ENCODE assay signal across 9 cellular contexts in genomic region chr9:33163433-33164137, GRCh38. TPM values are rescaled to one million over a fixed set of nuclear protein-coding genes. Genes with fewer than 3 reads are reported as not detected.
A peak's percentile ranks its signal among the peaks of the same experiment; 100 is the strongest.
DNase-seq lines count a peak whose midpoint lies in the region; ATAC-seq, FAIRE-seq and TF ChIP-seq lines count a peak whose summit lies in the region.
"Had no signal": no experiment of that assay in that cellular context is flagged by ENCODE, and none has a peak within 500 bp of the region (broad histone marks: within the 10 kb centered on the region; RNA-seq: fewer than 3 reads in every experiment).

No MANE protein-coding gene starts in this region.

- H3K9me3 Mint-ChIP-seq in activated CD8-positive, alpha-beta T cell treated with anti-CD3 and anti-CD28 coated beads for 36 hours, result no peaks in the 10 kb centered on the region
- no peaks in the 10 kb centered on the region for H3K9me3 Mint-ChIP-seq in stimulated activated effector memory CD8-positive, alpha-beta T cell treated with anti-CD3 and anti-CD28 coated beads, Interleukin-12 subunit alpha, Interleukin-12 subunit beta, amount 100 ng/mL, for 72 hours

- TF ChIP-seq CTCF in activated CD8-positive, alpha-beta T cell treated with anti-CD3 and anti-CD28 coated beads for 36 hours (IDR thresholded peaks at IDR 0.05), result no peak
- TF ChIP-seq CTCF in keratinocyte (optimal IDR thresholded peaks at IDR 0.05 in 1 of 3, IDR thresholded peaks at IDR 0.05 in 1 of 3, conservative IDR thresholded peaks at IDR 0.05 in 1 of 3; ENCODE audit: extremely low read depth in 1 of 3, insufficient read depth in 2 of 3, low read length in 3 of 3) (no peak), mucosa of descending colon (IDR thresholded peaks at IDR 0.05) (no peak)

- peak; percentile 14 for FAIRE-seq in GM19239 (lab: Jason Lieb, UNC)
- FAIRE-seq in keratinocyte (lab: Jason Lieb, UNC), result no peak
- FAIRE-seq: endometrium had no signal

- H3K9me1 ChIP-seq in keratinocyte (ENCODE audit: control insufficient read depth, extremely low read depth, insufficient read depth, low read length), result peaks cover 2% of the 10 kb centered on the region

- H3K4me1 ChIP-seq in keratinocyte (ENCODE audit: control insufficient read depth, extremely low read depth, insufficient read depth, low read length) (peaks cover 71% of the 10 kb centered on the region), mucosa of descending colon (ENCODE audit: low read depth) (peaks cover 69% of the 10 kb centered on the region)

- peak overlapping the region; percentile 98 for H3K27ac ChIP-seq in keratinocyte (ENCODE audit: control insufficient read depth, insufficient read depth, low read length)

- ATAC-seq in activated CD8-positive, alpha-beta T cell treated with anti-CD3 and anti-CD28 coated beads for 36 hours, result no peak
- ATAC-seq in stimulated activated effector memory CD8-positive, alpha-beta T cell treated with anti-CD3 and anti-CD28 coated beads, Interleukin-12 subunit alpha, Interleukin-12 subunit beta, amount 100 ng/mL, for 72 hours, result no peak
- no peak for ATAC-seq in mucosa of descending colon

- DNase-seq in GM19239 (ENCODE audit: insufficient read length, low spot score) (no peak), keratinocyte (ENCODE audit: low read depth, low spot score) (no peak), mucosa of descending colon (no peak), mucosa of gallbladder (ENCODE audit: low spot score) (no peak), AG08395 (ENCODE audit: low spot score) (no peak), midbrain (lab: John Stamatoyannopoulos, UW) (no peak)
- peak; percentile 30 for DNase-seq in activated CD8-positive, alpha-beta T cell treated with anti-CD3 and anti-CD28 coated beads for 36 hours
- DNase-seq in stimulated activated effector memory CD8-positive, alpha-beta T cell treated with anti-CD3 and anti-CD28 coated beads, Interleukin-12 subunit alpha, Interleukin-12 subunit beta, amount 100 ng/mL, for 72 hours (ENCODE audit: low spot score in 2 of 2), result no peak

- H3K4me1 Mint-ChIP-seq in activated CD8-positive, alpha-beta T cell treated with anti-CD3 and anti-CD28 coated beads for 36 hours (ENCODE audit: low read depth), result peaks cover 71% of the 10 kb centered on the region
- peaks cover 82% of the 10 kb centered on the region for H3K4me1 Mint-ChIP-seq in stimulated activated effector memory CD8-positive, alpha-beta T cell treated with anti-CD3 and anti-CD28 coated beads, Interleukin-12 subunit alpha, Interleukin-12 subunit beta, amount 100 ng/mL, for 72 hours

- H3K9me3 ChIP-seq in keratinocyte (ENCODE audit: control insufficient read depth, low read depth, low read length) (no peaks in the 10 kb centered on the region), mucosa of descending colon (no peaks in the 10 kb centered on the region)

- H3K4me2 ChIP-seq in keratinocyte (ENCODE audit: control insufficient read depth, extremely low read depth, insufficient read depth, low read depth, low read length), result peak overlapping the region; percentile 99

- CTCF ChIA-PET in activated CD8-positive, alpha-beta T cell treated with anti-CD3 and anti-CD28 coated beads for 36 hours (lab: Charles Lee), result no interaction called here

- no peaks in the 10 kb centered on the region for H3K27me3 ChIP-seq in keratinocyte (ENCODE audit: control insufficient read depth, extremely low read depth, insufficient read depth, low read length)

- H4K20me1 ChIP-seq in keratinocyte (ENCODE audit: control insufficient read depth, extremely low read depth, insufficient read depth, low read length), result no peaks in the 10 kb centered on the region

- intact Hi-C loops in activated CD8-positive, alpha-beta T cell treated with anti-CD3 and anti-CD28 coated beads for 36 hours (cut with micrococcal nuclease), result loop anchor here (10.0 kb wide), 1 partner anchor 49 kb away; no protein-coding TSS in a partner anchor
- intact Hi-C loops in mucosa of descending colon (cut with DNase I, micrococcal nuclease), result no loop called here

- no peak overlapping the region for H2AFZ ChIP-seq in keratinocyte (ENCODE audit: control insufficient read depth, low read length)

- H3K4me3 Mint-ChIP-seq in activated CD8-positive, alpha-beta T cell treated with anti-CD3 and anti-CD28 coated beads for 36 hours, result peak overlapping the region; percentile 94
- peak overlapping the region; percentile 97 for H3K4me3 Mint-ChIP-seq in stimulated activated effector memory CD8-positive, alpha-beta T cell treated with anti-CD3 and anti-CD28 coated beads, Interleukin-12 subunit alpha, Interleukin-12 subunit beta, amount 100 ng/mL, for 72 hours

- H3K36me3 ChIP-seq in keratinocyte (ENCODE audit: control insufficient read depth in 2 of 2, extremely low read depth in 1 of 2, insufficient read depth in 2 of 2, low read length in 2 of 2) (no peaks in the 10 kb centered on the region), mucosa of descending colon (ENCODE audit: low read depth) (no peaks in the 10 kb centered on the region)

- no peaks in the 10 kb centered on the region for H3K27me3 Mint-ChIP-seq in activated CD8-positive, alpha-beta T cell treated with anti-CD3 and anti-CD28 coated beads for 36 hours

- peak overlapping the region; percentile 97 for H3K9ac ChIP-seq in keratinocyte (ENCODE audit: control insufficient read depth, extremely low read depth, insufficient read depth, low read length)

- H3K27ac Mint-ChIP-seq in activated CD8-positive, alpha-beta T cell treated with anti-CD3 and anti-CD28 coated beads for 36 hours, result peak overlapping the region; percentile 84
- H3K27ac Mint-ChIP-seq in stimulated activated effector memory CD8-positive, alpha-beta T cell treated with anti-CD3 and anti-CD28 coated beads, Interleukin-12 subunit alpha, Interleukin-12 subunit beta, amount 100 ng/mL, for 72 hours, result peak overlapping the region; percentile 97

- peak overlapping the region in 2 of 3 experiments; percentile 11 to 83 for H3K4me3 ChIP-seq in keratinocyte (ENCODE audit: control insufficient read depth in 2 of 3, extremely low read depth in 1 of 3, insufficient read depth in 2 of 3, low read depth in 1 of 3, low read length in 3 of 3)
- no peak overlapping the region for H3K4me3 ChIP-seq in mucosa of descending colon

- POLR2A ChIA-PET in activated CD8-positive, alpha-beta T cell treated with anti-CD3 and anti-CD28 coated beads for 36 hours (lab: Charles Lee), result interaction anchor here (0.6 to 2.3 kb wide), 7 partner anchors 12 to 138 kb away, joined by 3 to 7 read pairs (median 4); no protein-coding TSS in a partner anchor

- H3K36me3 Mint-ChIP-seq in activated CD8-positive, alpha-beta T cell treated with anti-CD3 and anti-CD28 coated beads for 36 hours (ENCODE audit: low read depth), result peaks cover 15% of the 10 kb centered on the region
- H3K36me3 Mint-ChIP-seq in stimulated activated effector memory CD8-positive, alpha-beta T cell treated with anti-CD3 and anti-CD28 coated beads, Interleukin-12 subunit alpha, Interleukin-12 subunit beta, amount 100 ng/mL, for 72 hours, result peaks cover 41% of the 10 kb centered on the region

- H3K79me2 ChIP-seq in keratinocyte (ENCODE audit: control insufficient read depth, insufficient read depth, low read length), result peaks cover 69% of the 10 kb centered on the region

- dilution Hi-C loops in keratinocyte (cut with MboI; ENCODE audit: extremely low pct_ligation_motif_present, low sequenced_read_pairs), result no loop called here

RNA-seq across cellular contexts. Expression of gene B4GALT1, which starts 3.6 kb away (rescaled TPM):
- total RNA-seq in activated CD8-positive, alpha-beta T cell treated with anti-CD3 and anti-CD28 coated beads for 36 hours, result 10 to 100 TPM; 41.2 to 41.4 TPM
- 54.3 to 82.9 TPM (median 55.1 TPM) in 3 replicates for polyA plus RNA-seq in keratinocyte
- 9.5 TPM for polyA plus RNA-seq in keratinocyte (2011; ENCODE audit: low read depth)
- polyA plus RNA-seq in keratinocyte (2011; cell fraction: cytosol; rRNA removed), result 57.6 and 65.9 TPM in 2 replicates
- polyA plus RNA-seq in keratinocyte (2011; cell fraction: nucleus; rRNA removed), result 114 and 120 TPM in 2 replicates
- polyA plus RNA-seq in keratinocyte (2012; ENCODE audit: low replicate concordance), result 60.2 and 84.0 TPM in 2 replicates
- polyA minus RNA-seq in keratinocyte, result 112 to 184 TPM (median 118 TPM) in 3 replicates
- 89.8 TPM for polyA minus RNA-seq in keratinocyte (2011; cell fraction: cytosol; rRNA and poly(A)+ RNA removed)
- polyA minus RNA-seq in keratinocyte (2011; cell fraction: nucleus; rRNA and poly(A)+ RNA removed), result 109 and 160 TPM in 2 replicates
- total RNA-seq in mucosa of descending colon (100 to 1,000 TPM in 2 of 3 donors, 10 to 100 TPM in 1; 66.0 to 203 (median 103) TPM), mucosa of gallbladder (66.8 TPM)
